Comparison of ENCODE assay signal across 8 cellular contexts in genomic region chr9:137459147-137459600, GRCh38. TPM values are rescaled to one million over a fixed set of nuclear protein-coding genes. Genes with fewer than 3 reads are reported as not detected.
DNase-seq lines count a peak whose midpoint lies in the region; ATAC-seq and TF ChIP-seq lines count a peak whose summit lies in the region.

TSS of gene NSMF (minus strand) at chr9:137459334. CDS start at chr9:137459102, 232 bp downstream.

- peak within 1 kb of the TSS; percentile 23 for H3K9ac ChIP-seq in neural progenitor cell

- H3K4me2 ChIP-seq in GM23338 = peak within 1 kb of the TSS; percentile 83
- H3K4me2 ChIP-seq in neural progenitor cell = peak within 1 kb of the TSS; percentile 95

- peak; percentile 96 for DNase-seq in Daoy (ENCODE audit: low read depth)
- DNase-seq in GM23338 (ENCODE audit: low spot score) = peak; percentile 96
- DNase-seq in LoVo (ENCODE audit: low spot score) = peak; percentile 97
- DNase-seq in SK-MEL-5 (ENCODE audit: low read depth, low spot score) = peak; percentile 90
- peak; percentile 86 for DNase-seq in activated gamma-delta T cell treated with anti-CD3 and anti-CD28 coated beads, Interleukin-2, amount 50 U/mL, for 16 hours (ENCODE audit: low read depth)
- peak; percentile 41 to 59 for DNase-seq in foreskin keratinocyte
- peak; percentile 98 for DNase-seq in neural progenitor cell (ENCODE audit: low spot score)
- peak; percentile 98 for DNase-seq in stomach

- peak within 1 kb of the TSS; percentile 71 for H3K4me3 ChIP-seq in GM23338
- peak within 1 kb of the TSS; percentile 86 for H3K4me3 ChIP-seq in neural progenitor cell
- peak within 1 kb of the TSS; percentile 62 to 70 (median 68) for H3K4me3 ChIP-seq in stomach

- H3K27me3 Mint-ChIP-seq in GM23338 (ENCODE audit: insufficient read depth, low read depth, poor library complexity) (peaks cover 6% of the 10 kb centered on the region), neural progenitor cell (ENCODE audit: insufficient read depth, low read depth) (peaks cover 2% of the 10 kb centered on the region)

- 0 to 1% (median 0%) methylated on average over 2 to 64 of the region's 64 CpGs for WGBS in stomach, 5 donors

- H3K9me3 Mint-ChIP-seq in GM23338 (no peaks in the 10 kb centered on the region), neural progenitor cell (no peaks in the 10 kb centered on the region)

- peaks cover 3% of the 10 kb centered on the region; the same call in 1 of the 3 replicates for H3K36me3 Mint-ChIP-seq in GM23338 (ENCODE audit: low read depth)
- peaks cover 2% of the 10 kb centered on the region for H3K36me3 Mint-ChIP-seq in neural progenitor cell

- TF ChIP-seq POLR2A in stomach (IDR thresholded peaks at IDR 0.05) = no peak

- H3K36me3 ChIP-seq in GM23338 (ENCODE audit: insufficient read depth) = no peaks in the 10 kb centered on the region
- no peaks in the 10 kb centered on the region for H3K36me3 ChIP-seq in neural progenitor cell
- peaks cover 5 to 59% (median 31%) of the 10 kb centered on the region in 4 donors for H3K36me3 ChIP-seq in stomach

- H3F3A ChIP-seq in GM23338 (replicated peaks; ENCODE audit: low read depth) (0 out of 2 replicates have a peak, but pooled peaks cover 3% of the 10 kb centered on the region), neural progenitor cell (ENCODE audit: low read depth) (peaks cover 10% of the 10 kb centered on the region)

- H3K4me3 Mint-ChIP-seq in GM23338 (peak within 1 kb of the TSS; percentile 46), neural progenitor cell (peak within 1 kb of the TSS; percentile 73)

- H3K27me3 ChIP-seq in GM23338 (ENCODE audit: insufficient read depth) (no peaks in the 10 kb centered on the region), foreskin keratinocyte (peaks cover 9% of the 10 kb centered on the region), neural progenitor cell (peaks cover 48% of the 10 kb centered on the region), stomach (peaks cover 0 to 4% (median 0%) of the 10 kb centered on the region in 3 donors)

- peak within 1 kb of the TSS; percentile 99 for H2AFZ ChIP-seq in GM23338
- H2AFZ ChIP-seq in neural progenitor cell (replicated peaks) = no peak within 1 kb of the TSS

- H4K20me1 ChIP-seq in GM23338 (replicated peaks; ENCODE audit: insufficient read depth) (no peaks in the 10 kb centered on the region; the same call in 1 of the 2 replicates), neural progenitor cell (ENCODE audit: low read depth) (peaks cover 41% of the 10 kb centered on the region)

- intact Hi-C loops in stomach (cut with DNase I; ENCODE audit: low total_unique reads) = no loop called here

- TF ChIP-seq EP300 in stomach (IDR thresholded peaks at IDR 0.05) = no peak

- in situ Hi-C loops in SK-MEL-5 (cut with HindIII; ENCODE audit: low pct_unique_long_range_greater_than_20kb, low sequenced_read_pairs) = no loop called here

- no peaks in the 10 kb centered on the region for H3K79me2 ChIP-seq in GM23338 (replicated peaks; ENCODE audit: insufficient read depth)
- H3K79me2 ChIP-seq in neural progenitor cell (ENCODE audit: low read depth) = peaks cover 7% of the 10 kb centered on the region

- no peaks in the 10 kb centered on the region for H3K9me3 ChIP-seq in neural progenitor cell (ENCODE audit: low read depth)
- H3K9me3 ChIP-seq in stomach = no peaks in the 10 kb centered on the region

- H3K4me1 Mint-ChIP-seq in GM23338 (peaks cover 8% of the 10 kb centered on the region; the same call in 2 of the 3 replicates), neural progenitor cell (peaks cover 18% of the 10 kb centered on the region)

- H3K27ac ChIP-seq in GM23338 (ENCODE audit: low read depth) = no peak within 1 kb of the TSS
- H3K27ac ChIP-seq in foreskin keratinocyte = peak within 1 kb of the TSS; percentile 69
- no peak within 1 kb of the TSS for H3K27ac ChIP-seq in neural progenitor cell
- H3K27ac ChIP-seq in stomach = peak within 1 kb of the TSS; percentile 53 to 88 (median 79)

- no peaks in the 10 kb centered on the region for H3K9me2 ChIP-seq in GM23338 (ENCODE audit: insufficient read depth)

- TF ChIP-seq CTCF in GM23338 (conservative IDR thresholded peaks at IDR 0.05; ENCODE audit: low read depth in 2 of 2) = no peak
- no peak for TF ChIP-seq CTCF in foreskin keratinocyte (conservative IDR thresholded peaks at IDR 0.05)
- TF ChIP-seq CTCF in neural progenitor cell (IDR thresholded peaks at IDR 0.05) = no peak
- TF ChIP-seq CTCF in stomach (IDR thresholded peaks at IDR 0.05) = no peak

- H3K27ac Mint-ChIP-seq in GM23338 (no peak within 1 kb of the TSS), neural progenitor cell (peak within 1 kb of the TSS; percentile 83)

- peak; percentile 19 for ATAC-seq in GM23338
- ATAC-seq in foreskin keratinocyte = peak; percentile 78

- peaks cover 6% of the 10 kb centered on the region; the same call in 1 of the 2 replicates for H3K4me1 ChIP-seq in GM23338 (ENCODE audit: insufficient read depth)
- H3K4me1 ChIP-seq in foreskin keratinocyte = no peaks in the 10 kb centered on the region
- peaks cover 18% of the 10 kb centered on the region for H3K4me1 ChIP-seq in neural progenitor cell
- peaks cover 34 to 74% (median 55%) of the 10 kb centered on the region in 4 donors for H3K4me1 ChIP-seq in stomach

TF ChIP-seq in GM23338, 12 proteins besides CTCF, POLR2A, EP300 and RAD21:
- TF ChIP-seq POLR2AphosphoS5 (IDR thresholded peaks at IDR 0.05; ENCODE audit: low read depth) = peak; percentile 56; the same call in 1 of the 2 replicates
- TF ChIP-seq CREB1 (CRISPR knock-in tag; IDR thresholded peaks at IDR 0.05; ENCODE audit: low read depth) = peak; percentile 98
- no peak for TF ChIP-seq JUNB (IDR thresholded peaks at IDR 0.05; ENCODE audit: unreplicated experiment)

RNA-seq across cellular contexts. Expression of gene NSMF, which starts in this region (rescaled TPM):
- total RNA-seq in Daoy (2014; rRNA removed; shearing (Covaris generic)) = 13.5 and 13.7 TPM in 2 replicates
- total RNA-seq in GM23338 (2014; rRNA removed; shearing (Covaris generic)) = 87.0 and 103 TPM in 2 replicates
- polyA plus RNA-seq in GM23338 (2016; fragmentation: Nextera tagmentation; extraction: Ambion mirVana) = 20.3 and 22.3 TPM in 2 replicates
- total RNA-seq in SK-MEL-5 (2014; rRNA removed; shearing (Covaris generic)) = 22.4 and 25.5 TPM in 2 replicates
- 84.1 and 95.3 TPM in 2 replicates for polyA plus RNA-seq in SK-MEL-5 (2015; cell fraction: cytosol; rRNA removed)
- 204 and 302 TPM in 2 replicates for polyA plus RNA-seq in SK-MEL-5 (2015; cell fraction: nucleus; rRNA removed)
- 28.9 and 29.1 TPM in 2 replicates for total RNA-seq in foreskin keratinocyte
- 30.5 and 31.9 TPM in 2 replicates for polyA plus RNA-seq in foreskin keratinocyte
- total RNA-seq in neural progenitor cell (ENCODE audit: low replicate concordance) = 17.1 and 62.0 TPM in 2 replicates
- 10 to 100 TPM; 11.7 to 84.9 (median 56.6) TPM for total RNA-seq in stomach
- 10 to 100 TPM; 20.3 to 45.4 (median 28.9) TPM for polyA plus RNA-seq in stomach

Comparison
In these comparisons a context has a peak if more than half of its experiments do, and no peak if none do; other contexts are left out.
1. H3K27ac ChIP-seq: peak in foreskin keratinocyte (single experiment) and stomach (5 of 5); none in GM23338 (single experiment) and neural progenitor cell (single experiment).
2. Peak in every context shown above with its lines, with median percentiles within 50 percentile points of each other: DNase-seq and H3K4me3 ChIP-seq.